Comparison of ENCODE assay signal across 1 cellular context in the genomic region with DNA sequence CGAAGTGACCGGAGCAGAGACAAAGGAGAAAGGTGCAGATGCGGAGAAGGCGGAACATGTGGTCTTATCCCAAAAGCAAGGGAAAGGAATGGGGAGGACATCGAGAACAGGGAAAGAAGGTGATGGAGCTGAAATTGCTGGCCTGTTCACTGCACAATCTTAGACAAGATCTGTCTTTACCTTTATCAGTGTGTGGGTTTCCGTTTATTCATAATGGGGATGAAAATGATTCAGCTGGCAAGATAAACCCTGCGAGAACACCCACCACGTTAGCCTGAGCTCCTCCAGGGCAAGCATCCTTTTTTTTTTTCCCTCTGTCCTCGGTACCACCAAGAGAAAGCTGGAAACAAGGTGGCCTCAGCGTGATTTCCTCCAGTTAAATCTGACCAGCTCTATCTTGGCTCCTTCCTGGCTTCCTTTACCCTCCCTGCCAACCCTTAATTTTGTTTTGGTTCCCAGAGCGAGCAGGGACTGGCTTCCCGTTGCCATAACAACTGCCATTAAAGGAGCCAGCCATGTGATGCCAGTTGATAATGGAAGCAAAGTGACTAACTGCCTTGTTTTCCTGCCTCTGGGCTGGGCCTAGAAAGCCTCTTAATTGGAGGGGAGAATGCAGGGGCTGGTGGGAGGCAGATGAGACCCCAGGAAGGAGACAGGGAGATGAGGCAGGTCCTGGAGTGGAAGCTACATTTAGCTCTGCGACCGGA.
A peak's percentile ranks its signal among the peaks of the same experiment; 100 is the strongest.
TF ChIP-seq lines count a peak whose summit lies in the region.

No MANE protein-coding gene starts in this region.

TF ChIP-seq in K562, 482 proteins besides CTCF, POLR2A, EP300 and RAD21:
- no peak for TF ChIP-seq NR2F6 (CRISPR knock-in tag; IDR thresholded peaks at IDR 0.05)
- peak; percentile 63 for TF ChIP-seq RFX1 (IDR thresholded peaks at IDR 0.05)
- TF ChIP-seq ZBTB7A (IDR thresholded peaks at IDR 0.05; ENCODE audit: borderline replicate concordance, control insufficient read depth, low read depth, low read length), result no peak
TF ChIP-seq in K562: peak in this region for 1.
